ENCODE assay signal across 9 cellular contexts in genomic region chr9:25543806-25544205, GRCh38.
"Had no signal": no experiment of that assay in that cellular context is flagged by ENCODE, and none has a peak within 500 bp of the region (broad histone marks: within the 10 kb centered on the region; RNA-seq: fewer than 3 reads in every experiment).

No MANE protein-coding gene starts in this region.

- H3K4me1 ChIP-seq: HAP-1 had no signal

- H3K4me3 ChIP-seq: GM23248, GM23338, HAP-1 had no signal

- DNase-seq: GM23248, GOT3, H7, H9, HCEC 1CT, HFFc6 had no signal

- H3K9me3 ChIP-seq: HAP-1 had no signal

- H3K27ac ChIP-seq: GM23248 had no signal

- ATAC-seq: GM23338, HCT116 had no signal

- H3K36me3 ChIP-seq: HAP-1 had no signal

- H3K9ac ChIP-seq: GM23248 had no signal

- H2AFZ ChIP-seq: GM23248, GM23338 had no signal

- H3K4me2 ChIP-seq: GM23338 had no signal
